In genomic region chr2:227534714-227535113, GRCh38 we compare ENCODE assay signal across 14 cellular contexts.
DNase-seq lines count a peak whose midpoint lies in the region; ATAC-seq and TF ChIP-seq lines count a peak whose summit lies in the region.
"Had no signal": no experiment of that assay in that cellular context is flagged by ENCODE, and none has a peak within 500 bp of the region (broad histone marks: within the 10 kb centered on the region; RNA-seq: fewer than 3 reads in every experiment).

No MANE protein-coding gene starts in this region.

- H3K27me3 ChIP-seq in thyroid gland: no peaks in the 10 kb centered on the region
- H3K27me3 ChIP-seq: gastroesophageal sphincter, neutrophil had no signal

- intact Hi-C loops in thyroid gland (cut with DNase I): no loop called here

- H3K4me3 ChIP-seq in thyroid gland (replicated peaks in 1 of 3): no peak overlapping the region
- H3K4me3 ChIP-seq: A549, gastroesophageal sphincter had no signal

- H3K36me3 ChIP-seq in thyroid gland: peaks cover 14 to 18% of the 10 kb centered on the region in 2 donors

- ATAC-seq in GM21717 (IDR thresholded peaks at IDR 0.05; ENCODE audit: unreplicated experiment): peak; percentile 96
- ATAC-seq in HG03135 (IDR thresholded peaks at IDR 0.05; ENCODE audit: unreplicated experiment): peak; percentile 75
- ATAC-seq: gastroesophageal sphincter, left colon had no signal

- no peak for TF ChIP-seq CTCF in thyroid gland (IDR thresholded peaks at IDR 0.05)

- no peaks in the 10 kb centered on the region for H3K9me3 ChIP-seq in thyroid gland
- H3K9me3 ChIP-seq: A549, gastroesophageal sphincter, neutrophil had no signal

- H3K4me1 ChIP-seq in thyroid gland: no peaks in the 10 kb centered on the region
- H3K4me1 ChIP-seq: gastroesophageal sphincter had no signal

- peak; percentile 24 for DNase-seq in NCI-H510A treated with DMSO at 0.1 percent for 48 hours (lab: John Stamatoyannopoulos, UW)
- no peak for DNase-seq in NCI-H510A (lab: John Stamatoyannopoulos, UW)
- DNase-seq in thyroid gland: peak; percentile 52 to 55
- no peak for DNase-seq in cerebellum (ENCODE audit: low spot score)
- no peak for DNase-seq in SIG-M5 treated with dmso at 0.1 percent for 504 hours (lab: John Stamatoyannopoulos, UW; ENCODE audit: unreplicated experiment)
- DNase-seq in NCI-H1092 (lab: John Stamatoyannopoulos, UW): no peak
- DNase-seq: activated CD4-positive, alpha-beta memory T cell treated with anti-CD3 and anti-CD28 coated beads for 36 hours; left colon; NCI-H1105 treated with DMSO at 0.1 percent for 48 hours had no signal

- no peak overlapping the region for H3K27ac ChIP-seq in thyroid gland
- H3K27ac ChIP-seq: A549, gastroesophageal sphincter, neutrophil had no signal

- no peak for TF ChIP-seq POLR2A in thyroid gland (IDR thresholded peaks at IDR 0.05)

- WGBS in thyroid gland, 2 donors: 33 to 44% methylated on average over 3 of the region's 3 CpGs

Comparison
In these comparisons a context has a peak if more than half of its experiments do, and no peak if none do; other contexts are left out.
1. DNase-seq: peak in NCI-H510A treated with DMSO at 0.1 percent for 48 hours (single experiment) and thyroid gland (2 of 2); none in NCI-H510A (single experiment), cerebellum (single experiment), SIG-M5 treated with dmso at 0.1 percent for 504 hours (single experiment) and NCI-H1092 (single experiment).